In the genomic region with DNA sequence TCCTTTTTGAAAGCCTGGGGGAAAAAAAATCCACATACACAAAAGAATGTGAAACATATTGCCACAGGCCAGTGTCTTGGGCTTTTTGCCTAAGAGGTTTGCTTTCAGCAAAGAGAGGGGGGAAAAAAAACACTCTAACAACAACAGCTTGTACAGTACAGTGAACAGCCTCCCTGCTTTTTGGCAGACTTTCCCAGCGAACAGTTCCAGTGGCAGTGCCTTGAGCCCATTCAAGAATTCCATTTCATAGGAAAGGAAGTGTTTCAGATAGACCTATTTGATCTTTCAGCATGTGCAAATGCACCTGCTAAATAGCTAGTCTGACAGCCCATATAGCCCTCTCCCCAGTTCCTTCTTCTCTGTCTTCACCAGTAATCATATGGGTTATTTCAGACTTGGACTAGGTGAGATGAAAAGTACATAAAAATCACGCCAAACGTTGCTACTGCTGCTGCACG, we compare ENCODE assay signal across 8 cellular contexts. TPM values are rescaled to one million over a fixed set of nuclear protein-coding genes. Genes with fewer than 3 reads are reported as not detected.
DNase-seq lines count a peak whose midpoint lies in the region; ATAC-seq, FAIRE-seq and TF ChIP-seq lines count a peak whose summit lies in the region.

No MANE protein-coding gene starts in this region.

- dilution Hi-C loops in endothelial cell of umbilical vein (cut with MboI; ENCODE audit: extremely low pct_ligation_motif_present, low sequenced_read_pairs), result no loop called here

- H3K4me1 ChIP-seq in endothelial cell of umbilical vein (ENCODE audit: control insufficient read depth, extremely low read depth, insufficient read depth, low read length) (peaks cover 48% of the 10 kb centered on the region), muscle layer of colon (ENCODE audit: insufficient read depth, low read length) (no peaks in the 10 kb centered on the region)

- no peaks in the 10 kb centered on the region for H3K9me3 Mint-ChIP-seq in activated CD4-positive, alpha-beta T cell treated with anti-CD3 and anti-CD28 coated beads for 36 hours (ENCODE audit: low read depth)

- H3K27me3 Mint-ChIP-seq in activated CD4-positive, alpha-beta T cell treated with anti-CD3 and anti-CD28 coated beads for 36 hours, result peaks cover 2% of the 10 kb centered on the region

- H3K79me2 ChIP-seq in endothelial cell of umbilical vein (ENCODE audit: control insufficient read depth, insufficient read depth, low read length), result peaks cover 52% of the 10 kb centered on the region

- H3K4me2 ChIP-seq in endothelial cell of umbilical vein (ENCODE audit: insufficient read depth, low read length), result peak overlapping the region; percentile 96

- H3K27ac Mint-ChIP-seq in activated CD4-positive, alpha-beta T cell treated with anti-CD3 and anti-CD28 coated beads for 36 hours, result peak overlapping the region; percentile 83

- peaks cover 0 to 6% of the 10 kb centered on the region in 2 experiments for H3K36me3 ChIP-seq in endothelial cell of umbilical vein (ENCODE audit: control insufficient read depth in 2 of 2, extremely low read depth in 1 of 2, insufficient read depth in 2 of 2, low read length in 2 of 2)
- H3K36me3 ChIP-seq in muscle layer of colon (ENCODE audit: insufficient read depth, low read length), result no peaks in the 10 kb centered on the region

- H3K4me3 ChIP-seq in endothelial cell of umbilical vein (replicated peaks in 1 of 3; ENCODE audit: insufficient read depth in 1 of 3, low read depth in 1 of 3, low read length in 3 of 3) (peak overlapping the region; percentile 60 to 90 (median 90)), muscle layer of colon (ENCODE audit: low read depth in 1 of 2, low read length in 2 of 2) (peak overlapping the region; percentile 35 to 79)

- POLR2A ChIA-PET in activated CD4-positive, alpha-beta T cell treated with anti-CD3 and anti-CD28 coated beads for 36 hours (lab: Charles Lee), result interaction anchor here (0.6 to 0.7 kb wide), 2 partner anchors 316 to 576 kb away, joined by 3 to 6 read pairs; no protein-coding TSS in a partner anchor
- POLR2A ChIA-PET in endothelial cell of umbilical vein (lab: Charles Lee), result interaction anchor here (0.6 to 2.6 kb wide), 10 partner anchors 8 to 65 kb away, joined by 3 to 12 read pairs (median 4); no protein-coding TSS in a partner anchor

- TF ChIP-seq POLR2A in endothelial cell of umbilical vein (IDR thresholded peaks at IDR 0.05; ENCODE audit: low read depth, low read length), result peak; percentile 28

- no peaks in the 10 kb centered on the region for H4K20me1 ChIP-seq in endothelial cell of umbilical vein (replicated peaks; ENCODE audit: control insufficient read depth, extremely low read depth, insufficient read depth, low read length)

- peak overlapping the region; percentile 9 for H2AFZ ChIP-seq in endothelial cell of umbilical vein (ENCODE audit: low read depth, low read length)

- BruUV-seq in endothelial cell of umbilical vein (replicated peaks; lab: Mats Ljungman, UMichigan), result TSS peak; percentile 73

- H3K9me3 ChIP-seq in endothelial cell of umbilical vein (replicated peaks; ENCODE audit: control insufficient read depth, insufficient read depth, low read length) (no peaks in the 10 kb centered on the region), muscle layer of colon (ENCODE audit: low read length) (no peaks in the 10 kb centered on the region)

- peak overlapping the region; percentile 79 for H3K9ac ChIP-seq in endothelial cell of umbilical vein (replicated peaks; ENCODE audit: extremely low read depth, insufficient read depth, low read length)
- peak overlapping the region; percentile 52 for H3K9ac ChIP-seq in muscle layer of colon (ENCODE audit: low read length)

- TF ChIP-seq CTCF in endothelial cell of umbilical vein (IDR thresholded peaks at IDR 0.05; ENCODE audit: extremely low read depth in 1 of 2, insufficient read depth in 1 of 2, low read depth in 1 of 2, low read length in 2 of 2), result no peak

- H3K27ac ChIP-seq in endothelial cell of umbilical vein (ENCODE audit: insufficient read depth, low read depth, low read length) (peak overlapping the region; percentile 63), muscle layer of colon (ENCODE audit: low read depth, low read length) (peak overlapping the region; percentile 36)

- ATAC-seq in activated CD4-positive, alpha-beta T cell treated with anti-CD3 and anti-CD28 coated beads for 36 hours, result no peak
- peak; percentile 34 for ATAC-seq in HG02884 (IDR thresholded peaks at IDR 0.05; ENCODE audit: unreplicated experiment)

- peak overlapping the region; percentile 88 for H3K4me3 Mint-ChIP-seq in activated CD4-positive, alpha-beta T cell treated with anti-CD3 and anti-CD28 coated beads for 36 hours

- no peaks in the 10 kb centered on the region for H3K36me3 Mint-ChIP-seq in activated CD4-positive, alpha-beta T cell treated with anti-CD3 and anti-CD28 coated beads for 36 hours (ENCODE audit: low read depth)

- intact Hi-C loops in activated CD4-positive, alpha-beta T cell treated with anti-CD3 and anti-CD28 coated beads for 36 hours (cut with DNase I, micrococcal nuclease), result loop anchor here in 1 of 2 experiments (2.0 kb wide), 1 partner anchor 37 kb away; no protein-coding TSS in a partner anchor
- intact Hi-C loops in endothelial cell of umbilical vein (cut with micrococcal nuclease), result no loop called here

- no peak for DNase-seq in activated CD4-positive, alpha-beta T cell treated with anti-CD3 and anti-CD28 coated beads for 36 hours
- DNase-seq in activated CD4-positive, alpha-beta T cell treated with anti-CD3 and anti-CD28 coated beads, Interleukin-2, amount 50 U/mL, for 1 hour, result no peak
- DNase-seq in RPMI7951 (ENCODE audit: low read depth) (peak; percentile 71), endothelial cell of umbilical vein (ENCODE audit: low read depth, low spot score) (peak; percentile 70), NCI-H1417 (lab: John Stamatoyannopoulos, UW) (no peak), SKM-1 treated with dmso at 0.1 percent for 144 hours (lab: John Stamatoyannopoulos, UW; ENCODE audit: unreplicated experiment) (no peak)

- H3K4me1 Mint-ChIP-seq in activated CD4-positive, alpha-beta T cell treated with anti-CD3 and anti-CD28 coated beads for 36 hours, result peaks cover 27% of the 10 kb centered on the region

- no peaks in the 10 kb centered on the region for H3K9me1 ChIP-seq in endothelial cell of umbilical vein (replicated peaks; ENCODE audit: control insufficient read depth, extremely low read depth, insufficient read depth, low read length)

- CTCF ChIA-PET in activated CD4-positive, alpha-beta T cell treated with anti-CD3 and anti-CD28 coated beads for 36 hours (lab: Charles Lee), result interaction anchor here (0.8 to 2.6 kb wide), 10 partner anchors 9 to 134 kb away, joined by 3 to 14 read pairs (median 4); no protein-coding TSS in a partner anchor
- CTCF ChIA-PET in endothelial cell of umbilical vein (lab: Charles Lee), result interaction anchor here (0.6 to 2.7 kb wide), 15 partner anchors 10 to 312 kb away, joined by 3 to 15 read pairs (median 4); no protein-coding TSS in a partner anchor

- FAIRE-seq in endothelial cell of umbilical vein (lab: Jason Lieb, UNC), result peak; percentile 49

- H3K27me3 ChIP-seq in endothelial cell of umbilical vein (ENCODE audit: control insufficient read depth in 2 of 2, insufficient read depth in 2 of 2, low read length in 2 of 2) (no peaks in the 10 kb centered on the region), muscle layer of colon (ENCODE audit: control insufficient read depth in 1 of 2, insufficient read depth in 2 of 2, low read length in 2 of 2) (no peaks in the 10 kb centered on the region)

TF ChIP-seq in endothelial cell of umbilical vein, 7 proteins besides CTCF, POLR2A, EP300 and RAD21:
- TF ChIP-seq FOS (IDR thresholded peaks at IDR 0.05; ENCODE audit: borderline replicate concordance, insufficient read depth, low read length) (no peak), EZH2 (IDR thresholded peaks at IDR 0.05; ENCODE audit: borderline replicate concordance, low read depth, low read length, severe bottlenecking) (no peak), POLR2AphosphoS5 (IDR thresholded peaks at IDR 0.05; ENCODE audit: insufficient read depth, low read depth, low read length) (no peak), MYC (IDR thresholded peaks at IDR 0.05; ENCODE audit: low read depth, low read length) (no peak), JUN (IDR thresholded peaks at IDR 0.05; ENCODE audit: borderline replicate concordance, insufficient read depth, insufficient read length, low read depth) (no peak), GATA2 (IDR thresholded peaks at IDR 0.05; ENCODE audit: insufficient read depth, insufficient read length, low read depth, low read length) (no peak), MAX (IDR thresholded peaks at IDR 0.05; ENCODE audit: insufficient read depth, insufficient read length) (no peak)

RNA-seq across cellular contexts. Expression of gene ARHGAP18, which starts 0.5 kb away (rescaled TPM):
- 1 to 10 TPM; 5.2 to 6.8 TPM for total RNA-seq in activated CD4-positive, alpha-beta T cell treated with anti-CD3 and anti-CD28 coated beads for 36 hours
- 37.1 and 47.5 TPM in 2 replicates for total RNA-seq in RPMI7951 (2014; rRNA removed; shearing (Covaris generic))
- total RNA-seq in endothelial cell of umbilical vein, result 86.1 and 111 TPM in 2 replicates
- polyA plus RNA-seq in endothelial cell of umbilical vein, result 11.0 and 13.1 TPM in 2 replicates
- 21.9 and 22.6 TPM in 2 replicates for polyA plus RNA-seq in endothelial cell of umbilical vein (2011; cell fraction: cytosol; rRNA removed)
- polyA plus RNA-seq in endothelial cell of umbilical vein (2011; cell fraction: nucleus; rRNA removed), result 25.0 and 31.9 TPM in 2 replicates
- 43.4 and 50.9 TPM in 2 replicates for polyA plus RNA-seq in endothelial cell of umbilical vein (2012)
- 48.2 and 49.1 TPM in 2 replicates for polyA minus RNA-seq in endothelial cell of umbilical vein
- 7.6 TPM for polyA minus RNA-seq in endothelial cell of umbilical vein (2011; cell fraction: cytosol; rRNA and poly(A)+ RNA removed)
- polyA minus RNA-seq in endothelial cell of umbilical vein (2011; cell fraction: nucleus; rRNA and poly(A)+ RNA removed), result 89.2 and 110 TPM in 2 replicates

Comparison
In these comparisons a context has a peak if more than half of its experiments do, and no peak if none do; other contexts are left out.
1. DNase-seq: peak in RPMI7951 (single experiment) and endothelial cell of umbilical vein (single experiment); none in activated CD4-positive, alpha-beta T cell treated with anti-CD3 and anti-CD28 coated beads for 36 hours (single experiment), activated CD4-positive, alpha-beta T cell treated with anti-CD3 and anti-CD28 coated beads, Interleukin-2, amount 50 U/mL, for 1 hour (single experiment), NCI-H1417 (0 of 3) and SKM-1 treated with dmso at 0.1 percent for 144 hours (single experiment).